In the genomic region with DNA sequence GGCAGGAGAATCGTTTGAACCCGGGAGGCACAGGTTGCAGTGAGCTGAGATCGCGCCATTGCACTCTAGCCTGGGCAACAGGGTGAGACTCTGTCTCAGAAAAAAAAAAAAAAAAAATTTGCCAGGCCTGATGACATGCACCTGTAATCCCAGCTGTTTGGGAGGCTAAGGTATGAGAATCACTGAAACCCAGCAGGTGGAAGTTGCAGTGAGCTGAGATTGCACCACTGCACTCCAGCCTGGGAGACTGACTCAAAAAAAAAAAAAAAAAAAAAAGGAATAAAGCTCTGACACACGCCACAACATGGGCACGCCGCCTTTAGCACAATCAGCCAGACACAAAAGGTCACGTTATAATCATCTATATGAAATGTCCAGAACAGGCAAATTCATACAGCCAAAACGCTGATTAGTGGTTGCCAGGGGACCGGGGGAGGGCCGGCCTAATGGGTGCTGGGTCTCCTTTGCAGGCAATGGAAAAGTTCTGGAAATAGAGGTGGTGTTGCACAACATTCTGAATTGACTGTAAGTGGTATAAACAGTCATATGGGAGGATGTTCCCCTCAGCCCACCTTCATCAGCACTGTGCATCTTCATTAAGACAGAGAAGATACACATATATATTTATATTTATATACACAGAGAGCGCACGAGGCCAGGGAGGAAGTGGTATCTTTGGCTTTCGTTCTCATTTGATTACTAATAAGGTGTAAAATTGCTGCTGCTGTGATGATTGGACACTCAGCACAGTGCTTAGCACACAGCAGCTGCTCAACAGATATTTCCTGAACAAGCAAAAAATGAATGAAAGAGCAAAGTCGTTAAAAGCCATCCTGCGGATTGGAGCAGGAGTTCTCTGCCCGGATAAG, we compare ENCODE assay signal across 12 cellular contexts. TPM values are rescaled to one million over a fixed set of nuclear protein-coding genes. Genes with fewer than 3 reads are reported as not detected.
A peak's percentile ranks its signal among the peaks of the same experiment; 100 is the strongest.
DNase-seq lines count a peak whose midpoint lies in the region; ATAC-seq and TF ChIP-seq lines count a peak whose summit lies in the region.
"Had no signal": no experiment of that assay in that cellular context is flagged by ENCODE, and none has a peak within 500 bp of the region (broad histone marks: within the 10 kb centered on the region; RNA-seq: fewer than 3 reads in every experiment).

No MANE protein-coding gene starts in this region.

- H3K4me3 ChIP-seq in GM08714 (ENCODE audit: low read length), result peak overlapping the region; percentile 6; the same call in 1 of the 2 replicates
- H3K4me3 ChIP-seq in GM23338, result no peak overlapping the region
- H3K4me3 ChIP-seq: psoas muscle had no signal

- H3K27me3 ChIP-seq in GM23338 (ENCODE audit: insufficient read depth), result no peaks in the 10 kb centered on the region

- no peaks in the 10 kb centered on the region for H3K9me3 Mint-ChIP-seq in activated CD8-positive, alpha-beta T cell treated with anti-CD3 and anti-CD28 coated beads for 36 hours
- no peaks in the 10 kb centered on the region for H3K9me3 Mint-ChIP-seq in nephron progenitor cell
- no peaks in the 10 kb centered on the region for H3K9me3 Mint-ChIP-seq in GM23338

- H3K27ac Mint-ChIP-seq in activated CD8-positive, alpha-beta T cell treated with anti-CD3 and anti-CD28 coated beads for 36 hours, result peak overlapping the region; percentile 50
- no peak overlapping the region for H3K27ac Mint-ChIP-seq in nephron progenitor cell
- no peak overlapping the region for H3K27ac Mint-ChIP-seq in GM23338

- peaks cover 24% of the 10 kb centered on the region for H3K4me1 Mint-ChIP-seq in activated CD8-positive, alpha-beta T cell treated with anti-CD3 and anti-CD28 coated beads for 36 hours (ENCODE audit: low read depth)
- H3K4me1 Mint-ChIP-seq in nephron progenitor cell (peaks cover 20% of the 10 kb centered on the region), GM23338 (peaks cover 10% of the 10 kb centered on the region; the same call in 2 of the 3 replicates)

- POLR2A ChIA-PET in activated CD8-positive, alpha-beta T cell treated with anti-CD3 and anti-CD28 coated beads for 36 hours (lab: Charles Lee), result interaction anchor here (1.3 to 6.5 kb wide), 4 partner anchors 13 to 30 kb away, joined by 3 to 54 read pairs (median 4); a partner anchor contains a TSS

- CTCF ChIA-PET in activated CD8-positive, alpha-beta T cell treated with anti-CD3 and anti-CD28 coated beads for 36 hours (lab: Charles Lee), result interaction anchor here (0.6 kb wide), 1 partner anchor 184 kb away, joined by 3 read pairs; no protein-coding TSS in a partner anchor

- ATAC-seq in GM19351 (IDR thresholded peaks at IDR 0.05; ENCODE audit: unreplicated experiment) (peak; percentile 67), HG03175 (IDR thresholded peaks at IDR 0.05; ENCODE audit: unreplicated experiment) (peak; percentile 51), GM23338 (no peak)
- no peak for ATAC-seq in activated CD8-positive, alpha-beta T cell treated with anti-CD3 and anti-CD28 coated beads for 36 hours
- ATAC-seq: psoas muscle had no signal

- peaks cover 12% of the 10 kb centered on the region for H3K4me1 ChIP-seq in GM23338 (ENCODE audit: insufficient read depth)

- H3K79me2 ChIP-seq in GM23338 (replicated peaks; ENCODE audit: insufficient read depth), result peaks cover 11% of the 10 kb centered on the region; the same call in 1 of the 2 replicates

- intact Hi-C loops in activated CD8-positive, alpha-beta T cell treated with anti-CD3 and anti-CD28 coated beads for 36 hours (cut with micrococcal nuclease), result no loop called here

- no peaks in the 10 kb centered on the region for H3K27me3 Mint-ChIP-seq in activated CD8-positive, alpha-beta T cell treated with anti-CD3 and anti-CD28 coated beads for 36 hours
- no peaks in the 10 kb centered on the region for H3K27me3 Mint-ChIP-seq in nephron progenitor cell (ENCODE audit: low read depth, poor library complexity)
- peaks cover 18% of the 10 kb centered on the region for H3K27me3 Mint-ChIP-seq in GM23338 (ENCODE audit: insufficient read depth, low read depth, poor library complexity)

- peak; percentile 37 for DNase-seq in activated CD8-positive, alpha-beta T cell treated with anti-CD3 and anti-CD28 coated beads for 36 hours
- DNase-seq in medulla oblongata (ENCODE audit: extremely low spot score) (no peak), nephron progenitor cell (no peak), NCI-H2107 (lab: John Stamatoyannopoulos, UW) (no peak), GM23338 (ENCODE audit: low spot score) (no peak)
- DNase-seq: GOT3, psoas muscle had no signal

- no peak overlapping the region for H2AFZ ChIP-seq in GM23338

- no peak overlapping the region for H3K4me2 ChIP-seq in GM23338

- H3K36me3 Mint-ChIP-seq in activated CD8-positive, alpha-beta T cell treated with anti-CD3 and anti-CD28 coated beads for 36 hours (ENCODE audit: low read depth), result peaks cover 12% of the 10 kb centered on the region
- H3K36me3 Mint-ChIP-seq in nephron progenitor cell (ENCODE audit: low read depth) (peaks cover 9% of the 10 kb centered on the region), GM23338 (ENCODE audit: low read depth) (peaks cover 13% of the 10 kb centered on the region; the same call in 2 of the 3 replicates)

- peaks cover 8% of the 10 kb centered on the region for H4K20me1 ChIP-seq in GM23338 (replicated peaks; ENCODE audit: insufficient read depth)

- no peaks in the 10 kb centered on the region for H3K9me2 ChIP-seq in GM23338 (ENCODE audit: insufficient read depth)

- no peak overlapping the region for H3K27ac ChIP-seq in GM23338 (ENCODE audit: low read depth)
- H3K27ac ChIP-seq: psoas muscle had no signal

- H3K4me3 Mint-ChIP-seq in activated CD8-positive, alpha-beta T cell treated with anti-CD3 and anti-CD28 coated beads for 36 hours, result no peak overlapping the region
- H3K4me3 Mint-ChIP-seq in nephron progenitor cell (no peak overlapping the region), GM23338 (no peak overlapping the region; the same call in 2 of the 3 replicates)

- no peak for TF ChIP-seq CTCF in activated CD8-positive, alpha-beta T cell treated with anti-CD3 and anti-CD28 coated beads for 36 hours (IDR thresholded peaks at IDR 0.05)
- TF ChIP-seq CTCF in nephron progenitor cell (IDR thresholded peaks at IDR 0.05), result no peak
- TF ChIP-seq CTCF in GM23338 (conservative IDR thresholded peaks at IDR 0.05; ENCODE audit: low read depth in 2 of 2), result no peak

- H3K36me3 ChIP-seq in GM23338 (ENCODE audit: insufficient read depth), result no peaks in the 10 kb centered on the region; the same call in 1 of the 2 replicates

- H3F3A ChIP-seq in GM23338 (replicated peaks; ENCODE audit: low read depth), result peaks cover 22% of the 10 kb centered on the region

TF ChIP-seq in GM23338, 12 proteins besides CTCF, POLR2A, EP300 and RAD21 (continues in another document):
- TF ChIP-seq ZNF331 (CRISPR knock-in tag; IDR thresholded peaks at IDR 0.05; ENCODE audit: low read depth), result no peak
- TF ChIP-seq, protein P1, sequence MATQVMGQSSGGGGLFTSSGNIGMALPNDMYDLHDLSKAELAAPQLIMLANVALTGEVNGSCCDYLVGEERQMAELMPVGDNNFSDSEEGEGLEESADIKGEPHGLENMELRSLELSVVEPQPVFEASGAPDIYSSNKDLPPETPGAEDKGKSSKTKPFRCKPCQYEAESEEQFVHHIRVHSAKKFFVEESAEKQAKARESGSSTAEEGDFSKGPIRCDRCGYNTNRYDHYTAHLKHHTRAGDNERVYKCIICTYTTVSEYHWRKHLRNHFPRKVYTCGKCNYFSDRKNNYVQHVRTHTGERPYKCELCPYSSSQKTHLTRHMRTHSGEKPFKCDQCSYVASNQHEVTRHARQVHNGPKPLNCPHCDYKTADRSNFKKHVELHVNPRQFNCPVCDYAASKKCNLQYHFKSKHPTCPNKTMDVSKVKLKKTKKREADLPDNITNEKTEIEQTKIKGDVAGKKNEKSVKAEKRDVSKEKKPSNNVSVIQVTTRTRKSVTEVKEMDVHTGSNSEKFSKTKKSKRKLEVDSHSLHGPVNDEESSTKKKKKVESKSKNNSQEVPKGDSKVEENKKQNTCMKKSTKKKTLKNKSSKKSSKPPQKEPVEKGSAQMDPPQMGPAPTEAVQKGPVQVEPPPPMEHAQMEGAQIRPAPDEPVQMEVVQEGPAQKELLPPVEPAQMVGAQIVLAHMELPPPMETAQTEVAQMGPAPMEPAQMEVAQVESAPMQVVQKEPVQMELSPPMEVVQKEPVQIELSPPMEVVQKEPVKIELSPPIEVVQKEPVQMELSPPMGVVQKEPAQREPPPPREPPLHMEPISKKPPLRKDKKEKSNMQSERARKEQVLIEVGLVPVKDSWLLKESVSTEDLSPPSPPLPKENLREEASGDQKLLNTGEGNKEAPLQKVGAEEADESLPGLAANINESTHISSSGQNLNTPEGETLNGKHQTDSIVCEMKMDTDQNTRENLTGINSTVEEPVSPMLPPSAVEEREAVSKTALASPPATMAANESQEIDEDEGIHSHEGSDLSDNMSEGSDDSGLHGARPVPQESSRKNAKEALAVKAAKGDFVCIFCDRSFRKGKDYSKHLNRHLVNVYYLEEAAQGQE (IDR thresholded peaks at IDR 0.05; ENCODE audit: unreplicated experiment), result no peak
- no peak for TF ChIP-seq EZH2 (IDR thresholded peaks at IDR 0.05; ENCODE audit: low read depth, unreplicated experiment)
- no peak for TF ChIP-seq STAT1 (IDR thresholded peaks at IDR 0.05; ENCODE audit: unreplicated experiment)
- no peak for TF ChIP-seq NANOG (IDR thresholded peaks at IDR 0.05; ENCODE audit: borderline replicate concordance)

RNA-seq across cellular contexts. Expression of a gene that starts 3.8 kb away (rescaled TPM):
- 10 to 100 TPM; 46.4 to 47.1 TPM for total RNA-seq in activated CD8-positive, alpha-beta T cell treated with anti-CD3 and anti-CD28 coated beads for 36 hours
- 91.0 and 91.1 TPM in 2 replicates for total RNA-seq in GM23338 (2014; rRNA removed; shearing (Covaris generic))
- 81.9 and 83.6 TPM in 2 replicates for polyA plus RNA-seq in GM23338 (2016; fragmentation: Nextera tagmentation; extraction: Ambion mirVana)

RNA-seq across cellular contexts. Expression of a gene that starts 7.7 kb away (rescaled TPM):
- 1 to 10 TPM; 5.1 to 5.8 TPM for total RNA-seq in activated CD8-positive, alpha-beta T cell treated with anti-CD3 and anti-CD28 coated beads for 36 hours
- 11.3 and 17.2 TPM in 2 replicates for total RNA-seq in GM23338 (2014; rRNA removed; shearing (Covaris generic))
- 2.3 and 3.4 TPM in 2 replicates for polyA plus RNA-seq in GM23338 (2016; fragmentation: Nextera tagmentation; extraction: Ambion mirVana)

RNA-seq across cellular contexts. Expression of a gene that starts 17.3 kb away (rescaled TPM):
- total RNA-seq in activated CD8-positive, alpha-beta T cell treated with anti-CD3 and anti-CD28 coated beads for 36 hours, result 100 to 1,000 TPM; 197 to 207 TPM
- 62.5 and 70.8 TPM in 2 replicates for total RNA-seq in GM23338 (2014; rRNA removed; shearing (Covaris generic))
- polyA plus RNA-seq in GM23338 (2016; fragmentation: Nextera tagmentation; extraction: Ambion mirVana), result 22.2 and 24.9 TPM in 2 replicates

RNA-seq across cellular contexts. Expression of a gene that starts 47.5 kb away (rescaled TPM):
- 1 to 10 TPM; 5.8 to 6.2 TPM for total RNA-seq in activated CD8-positive, alpha-beta T cell treated with anti-CD3 and anti-CD28 coated beads for 36 hours
- 2.9 and 3.2 TPM in 2 replicates for total RNA-seq in GM23338 (2014; rRNA removed; shearing (Covaris generic))
- polyA plus RNA-seq in GM23338 (2016; fragmentation: Nextera tagmentation; extraction: Ambion mirVana), result 1.1 and 1.7 TPM in 2 replicates

RNA-seq across cellular contexts. Expression of a gene that starts 49.1 kb away (rescaled TPM):
- not detected for total RNA-seq in activated CD8-positive, alpha-beta T cell treated with anti-CD3 and anti-CD28 coated beads for 36 hours
- total RNA-seq in GM23338 (2014; rRNA removed; shearing (Covaris generic)), result not detected in 2 replicates
- polyA plus RNA-seq in GM23338 (2016; fragmentation: Nextera tagmentation; extraction: Ambion mirVana), result 0.29 and 0.40 TPM in 2 replicates
- total RNA-seq: LHCN-M2, RPMI7951 had no signal

Comparison
In these comparisons a context has a peak if more than half of its experiments do, and no peak if none do; other contexts are left out.
1. ATAC-seq: peak in GM19351 (single experiment) and HG03175 (single experiment); none in activated CD8-positive, alpha-beta T cell treated with anti-CD3 and anti-CD28 coated beads for 36 hours (single experiment) and GM23338 (single experiment).